8 cellular contexts compared by ENCODE assay signal in the genomic region with DNA sequence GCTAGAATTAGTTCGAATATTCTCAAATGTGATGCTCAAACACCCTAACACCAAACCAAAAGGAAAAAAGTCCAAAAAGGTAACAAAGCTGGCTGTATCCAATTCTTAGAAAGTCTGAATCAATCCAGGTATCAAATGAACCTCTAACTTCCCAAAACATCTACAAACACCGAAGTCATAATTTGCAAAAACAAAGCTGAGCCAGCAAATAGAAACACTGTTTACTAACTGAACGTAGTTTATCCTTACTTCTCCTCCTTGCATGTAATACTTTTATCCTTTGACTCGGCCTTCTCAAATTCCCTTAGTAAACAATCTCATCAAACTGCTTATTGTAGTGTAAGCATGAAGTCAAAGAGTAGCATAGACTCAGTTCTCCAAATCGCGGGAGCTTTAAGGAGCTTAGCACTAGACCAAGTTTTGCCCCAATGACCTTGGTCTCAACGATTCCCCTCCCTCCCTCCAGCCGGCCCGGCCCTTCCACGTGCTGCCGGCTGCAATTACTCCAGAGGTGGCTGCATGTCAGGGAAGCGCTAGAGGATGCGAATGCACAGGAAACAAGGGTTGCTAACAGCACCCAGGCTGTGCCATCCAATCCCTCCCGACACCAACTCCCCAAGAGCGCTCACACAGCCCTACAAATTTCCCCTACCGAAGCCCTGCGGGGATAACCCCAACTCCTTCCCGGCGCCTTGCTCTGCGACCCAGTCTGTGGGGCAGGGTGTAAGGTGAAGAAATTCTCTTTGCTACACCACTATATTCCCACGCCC. TPM values are rescaled to one million over a fixed set of nuclear protein-coding genes. Genes with fewer than 3 reads are reported as not detected.
A peak's percentile ranks its signal among the peaks of the same experiment; 100 is the strongest.
DNase-seq lines count a peak whose midpoint lies in the region; ATAC-seq and TF ChIP-seq lines count a peak whose summit lies in the region.

No MANE protein-coding gene starts in this region.

- peaks cover 8 to 29% of the 10 kb centered on the region in 2 donors for H3K36me3 Mint-ChIP-seq in activated naive CD4-positive, alpha-beta T cell treated with anti-CD3 and anti-CD28 coated beads, Interleukin-2, amount 50 U/mL, for 72 hours

- ATAC-seq in GM18907 (IDR thresholded peaks at IDR 0.05; ENCODE audit: unreplicated experiment): peak; percentile 43
- peak; percentile 16 for ATAC-seq in HG03108 (IDR thresholded peaks at IDR 0.05; ENCODE audit: unreplicated experiment)
- peak; percentile 28 to 66 for ATAC-seq in activated naive CD4-positive, alpha-beta T cell treated with anti-CD3 and anti-CD28 coated beads, Interleukin-2, amount 50 U/mL, for 72 hours

- intact Hi-C loops in left ventricle myocardium inferior (cut with micrococcal nuclease): no loop called here

- H3K27ac ChIP-seq in C4-2B: peak overlapping the region; percentile 89
- peak overlapping the region; percentile 93 for H3K27ac ChIP-seq in left ventricle myocardium inferior (replicated peaks)

- DNase-seq in NOMO-1 (lab: John Stamatoyannopoulos, UW; ENCODE audit: unreplicated experiment in 2 of 2) (peak; percentile 62 to 69), left ventricle myocardium inferior (peak; percentile 14), putamen (ENCODE audit: low spot score) (peak; percentile 2), GM19240 (ENCODE audit: insufficient read length, low spot score) (no peak)
- peak; percentile 31 to 64 for DNase-seq in activated naive CD4-positive, alpha-beta T cell treated with anti-CD3 and anti-CD28 coated beads, Interleukin-2, amount 50 U/mL, for 72 hours (ENCODE audit: low spot score in 2 of 2)

- no peaks in the 10 kb centered on the region for H3K9me3 Mint-ChIP-seq in activated naive CD4-positive, alpha-beta T cell treated with anti-CD3 and anti-CD28 coated beads, Interleukin-2, amount 50 U/mL, for 72 hours

- TF ChIP-seq CTCF in C4-2B (conservative IDR thresholded peaks at IDR 0.05): no peak
- TF ChIP-seq CTCF in left ventricle myocardium inferior (IDR thresholded peaks at IDR 0.05; ENCODE audit: borderline replicate concordance): no peak

- peaks cover 9% of the 10 kb centered on the region for H3K36me3 ChIP-seq in left ventricle myocardium inferior

- no peaks in the 10 kb centered on the region for H3K27me3 ChIP-seq in left ventricle myocardium inferior (ENCODE audit: low read depth)

- H3K27ac Mint-ChIP-seq in activated naive CD4-positive, alpha-beta T cell treated with anti-CD3 and anti-CD28 coated beads, Interleukin-2, amount 50 U/mL, for 72 hours: peak overlapping the region; percentile 85 to 98

- H3K9me3 ChIP-seq in left ventricle myocardium inferior (replicated peaks): no peaks in the 10 kb centered on the region

- H3K4me1 ChIP-seq in left ventricle myocardium inferior: peaks cover 42% of the 10 kb centered on the region

- H3K4me3 ChIP-seq in left ventricle myocardium inferior: peak overlapping the region; percentile 93

RNA-seq across cellular contexts. Expression of gene XPO4, which starts 0.7 kb away (rescaled TPM):
- total RNA-seq in activated naive CD4-positive, alpha-beta T cell treated with anti-CD3 and anti-CD28 coated beads, Interleukin-2, amount 50 U/mL, for 72 hours: 10 to 100 TPM; 25.0 to 26.9 TPM
- total RNA-seq in left ventricle myocardium inferior: 32.0 TPM
